ENCODE assay signal across 27 cellular contexts in the genomic region with DNA sequence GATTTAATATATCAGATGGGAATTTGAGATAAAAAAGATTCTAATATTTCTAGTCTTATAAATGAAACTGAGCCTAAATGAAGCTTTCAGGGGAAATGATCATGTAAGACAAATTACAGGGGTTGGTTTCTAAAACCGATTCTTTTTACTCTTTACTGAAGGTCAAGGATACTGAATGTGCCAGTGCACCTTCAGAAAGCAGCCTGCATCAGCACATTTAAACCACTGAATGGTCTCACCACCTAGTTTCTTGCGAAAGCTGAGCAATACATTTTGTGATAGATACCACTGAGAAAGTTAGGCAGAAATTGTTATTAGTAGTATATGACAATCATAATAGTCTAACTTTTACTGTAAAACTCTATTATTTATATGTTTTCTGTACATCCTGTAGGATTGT.
"Had no signal": no experiment of that assay in that cellular context is flagged by ENCODE, and none has a peak within 500 bp of the region (broad histone marks: within the 10 kb centered on the region; RNA-seq: fewer than 3 reads in every experiment).

No MANE protein-coding gene starts in this region.

- FAIRE-seq: urothelium cell line had no signal

- H3K27me3 ChIP-seq: stomach, suprapubic skin, testis, thyroid gland, tibial artery, tibial nerve, transverse colon, upper lobe of left lung, upper lobe of right lung, uterus, vagina had no signal

- H3K4me3 ChIP-seq: stomach, suprapubic skin, testis, thoracic aorta, thyroid gland, tibial artery, tibial nerve, transverse colon, upper lobe of left lung, upper lobe of right lung, uterus, vagina had no signal

- H3K27ac ChIP-seq: stomach, suprapubic skin, testis, thoracic aorta, thyroid gland, tibial artery, tibial nerve, transverse colon, upper lobe of left lung, upper lobe of right lung, uterus, vagina had no signal

- H3K36me3 ChIP-seq: stomach, suprapubic skin, thoracic aorta, thyroid gland, tibial artery, tibial nerve, transverse colon, upper lobe of left lung, upper lobe of right lung, uterus, vagina had no signal

- H3K9me3 ChIP-seq: stomach, suprapubic skin, testis, thoracic aorta, thyroid gland, tibial artery, tibial nerve, transverse colon, upper lobe of left lung, upper lobe of right lung, uterus, vagina had no signal

- DNase-seq: stimulated activated CD4-positive, alpha-beta T cell treated with anti-CD3 and anti-CD28 coated beads, Interleukin-2, amount 100 ng/mL, for 48 hours; stimulated activated CD4-positive, alpha-beta T cell treated with anti-CD3 and anti-CD28 coated beads, Interleukin-4, amount 100 ng/mL, for 1 hour; stimulated activated CD4-positive, alpha-beta T cell treated with anti-CD3 and anti-CD28 coated beads, Interleukin-4, amount 100 ng/mL, for 24 hours; stimulated activated CD4-positive, alpha-beta T cell treated with anti-CD3 and anti-CD28 coated beads, Interleukin-4, amount 100 ng/mL, for 4 hours; stimulated activated CD8-positive, alpha-beta memory T cell treated with anti-CD3 and anti-CD28 coated beads, Interleukin-4, amount 100 ng/mL, for 48 hours; stimulated activated naive B cell treated with anti-CD40 and anti-IgM and Interleukin-4, amounts not matched to agents 10 μg/mL and 1 μg/mL and 100 μg/mL, for 72 hours; stimulated activated naive CD4-positive, alpha-beta T cell; stimulated activated naive CD4-positive, alpha-beta T cell treated with Interleukin-2 at 50 U/mL for 16 hours; stimulated activated naive CD8-positive, alpha-beta T cell treated with anti-CD3 and anti-CD28 coated beads, Interleukin-15, amount 100 ng/mL, for 72 hours; stimulated activated naive CD8-positive, alpha-beta T cell treated with anti-CD3 and anti-CD28 coated beads, Interleukin-15, Interleukin-2, amounts not matched to agents 100 U/mL and 50 U/mL, for 24 hours; stomach; substantia nigra; testis; thyroid gland; tibial artery; transverse colon; trophoblast cell; upper lobe of left lung; upper lobe of right lung; uterus had no signal

- H3K4me1 ChIP-seq: stomach, suprapubic skin, testis, thyroid gland, tibial artery, tibial nerve, transverse colon, upper lobe of left lung, upper lobe of right lung, uterus, vagina had no signal

- ATAC-seq: stimulated activated effector memory CD8-positive, alpha-beta T cell treated with anti-CD3 and anti-CD28 coated beads, Interleukin-12 subunit alpha, Interleukin-12 subunit beta, amount 100 ng/mL, for 72 hours; stimulated activated memory B cell treated with anti-CD40 and anti-IgM and Interleukin-4, amounts not matched to agents 10 μg/mL and 1 μg/mL and 100 μg/mL, for 72 hours; stimulated activated naive B cell treated with anti-CD40 and anti-IgM and Interleukin-4, amounts not matched to agents 10 μg/mL and 1 μg/mL and 100 μg/mL, for 72 hours; stimulated activated naive CD8-positive, alpha-beta T cell treated with anti-CD3 and anti-CD28 coated beads, Interleukin-15, amount 100 ng/mL, for 72 hours; stimulated activated naive CD8-positive, alpha-beta T cell treated with anti-CD3 and anti-CD28 coated beads, Interleukin-15, Interleukin-2, amounts not matched to agents 100 U/mL and 50 U/mL, for 24 hours; upper lobe of right lung had no signal
